Comparison of ENCODE assay signal across 8 cellular contexts in the genomic region with DNA sequence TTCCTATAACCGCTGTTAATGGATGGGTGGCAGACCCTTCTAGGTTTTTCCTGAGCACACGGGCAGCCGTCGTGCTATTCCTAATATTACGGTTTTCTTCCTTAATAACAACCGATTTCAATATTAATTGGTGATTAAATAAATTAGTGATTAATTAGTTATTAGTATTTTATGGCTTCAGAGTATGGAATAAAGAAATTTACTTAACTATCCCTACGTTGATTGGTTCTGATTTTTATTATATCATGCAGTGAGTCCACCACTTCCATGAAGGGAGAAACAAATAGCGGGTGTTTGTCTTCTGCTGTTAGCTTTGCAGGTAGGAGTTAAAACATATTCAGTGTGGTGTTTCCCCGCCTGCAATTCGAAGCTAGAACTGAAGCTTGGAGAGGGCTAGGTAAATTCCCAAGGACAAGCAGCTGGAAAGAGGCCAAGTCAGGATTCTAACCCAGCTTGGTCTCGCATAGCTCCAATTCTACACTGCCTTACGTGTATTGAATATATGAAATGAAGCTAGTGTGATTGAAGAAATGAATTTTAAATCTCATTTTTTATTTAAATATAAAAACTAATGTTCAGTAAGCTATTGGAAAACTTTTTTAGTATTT. TPM values are rescaled to one million over a fixed set of nuclear protein-coding genes. Genes with fewer than 3 reads are reported as not detected.
DNase-seq lines count a peak whose midpoint lies in the region; ATAC-seq, FAIRE-seq and TF ChIP-seq lines count a peak whose summit lies in the region.

No MANE protein-coding gene starts in this region.

- DNase-seq in A172 (ENCODE audit: low spot score) = peak; percentile 40
- DNase-seq in HEK293T (ENCODE audit: extremely low spot score) = peak; percentile 6
- no peak for DNase-seq in WTC11 (ENCODE audit: low spot score)
- peak; percentile 76 for DNase-seq in fibroblast of pulmonary artery (ENCODE audit: low read depth)
- DNase-seq in neural progenitor cell (ENCODE audit: low spot score) = peak; percentile 19
- no peak for DNase-seq in frontal cortex (ENCODE audit: low spot score in 2 of 2)

- H3K4me3 Mint-ChIP-seq in WTC11 (peak overlapping the region; percentile 99), neural progenitor cell (peak overlapping the region; percentile 99)

- peak overlapping the region; percentile 99 for H3K27ac ChIP-seq in neural progenitor cell

- peaks cover 17% of the 10 kb centered on the region for H3F3A ChIP-seq in neural progenitor cell (ENCODE audit: low read depth)

- H3K4me1 Mint-ChIP-seq in WTC11 (peaks cover 31% of the 10 kb centered on the region), neural progenitor cell (peaks cover 33% of the 10 kb centered on the region)

- peak overlapping the region; percentile 99 for H3K4me2 ChIP-seq in neural progenitor cell

- no peak for FAIRE-seq in frontal cortex (lab: Jason Lieb, UNC)

- no peaks in the 10 kb centered on the region for H3K9me3 ChIP-seq in neural progenitor cell (ENCODE audit: low read depth)

- H3K9me3 Mint-ChIP-seq in WTC11 (no peaks in the 10 kb centered on the region), neural progenitor cell (no peaks in the 10 kb centered on the region)

- peak; percentile 36 for ATAC-seq in WTC11
- no peak for ATAC-seq in GM19463 (IDR thresholded peaks at IDR 0.05; ENCODE audit: unreplicated experiment)
- ATAC-seq in HG03439 (IDR thresholded peaks at IDR 0.05; ENCODE audit: unreplicated experiment) = no peak

- H3K9ac ChIP-seq in neural progenitor cell = no peak overlapping the region

- H3K4me1 ChIP-seq in neural progenitor cell = peaks cover 43% of the 10 kb centered on the region

- H3K27me3 Mint-ChIP-seq in WTC11 (ENCODE audit: low read depth) (no peaks in the 10 kb centered on the region), neural progenitor cell (ENCODE audit: insufficient read depth, low read depth) (peaks cover 6% of the 10 kb centered on the region)

- POLR2A ChIA-PET in HEK293T (lab: Yijun Ruan, JAX) = interaction anchor here (1.0 to 1.1 kb wide), 2 partner anchors 9 to 18 kb away, joined by 3 read pairs; no protein-coding TSS in a partner anchor
- POLR2A ChIA-PET in WTC11 (lab: Charles Lee) = interaction anchor here (0.5 kb wide), 2 partner anchors 9 to 340 kb away, joined by 3 to 5 read pairs; no protein-coding TSS in a partner anchor

- CTCF ChIA-PET in HEK293T (lab: Yijun Ruan, JAX) = no interaction called here
- CTCF ChIA-PET in WTC11 (lab: Charles Lee) = interaction anchor here (1.0 to 1.4 kb wide), 2 partner anchors 9 to 614 kb away, joined by 3 to 4 read pairs; partner anchors contain the start of gene DKK1

- peaks cover 7% of the 10 kb centered on the region for H3K36me3 Mint-ChIP-seq in WTC11
- H3K36me3 Mint-ChIP-seq in neural progenitor cell = peaks cover 22% of the 10 kb centered on the region

- TF ChIP-seq CTCF in WTC11 (IDR thresholded peaks at IDR 0.05) (no peak), fibroblast of pulmonary artery (IDR thresholded peaks at IDR 0.05; ENCODE audit: low read length, missing control alignments) (no peak), neural progenitor cell (IDR thresholded peaks at IDR 0.05) (no peak)

- peaks cover 41% of the 10 kb centered on the region for H3K79me2 ChIP-seq in neural progenitor cell (ENCODE audit: low read depth)

- peaks cover 11% of the 10 kb centered on the region for H3K36me3 ChIP-seq in neural progenitor cell

- H3K27ac Mint-ChIP-seq in WTC11 (peak overlapping the region; percentile 100), neural progenitor cell (peak overlapping the region; percentile 100)

- H3K4me3 ChIP-seq in fibroblast of pulmonary artery (replicated peaks; ENCODE audit: low read depth, low read length) (peak overlapping the region; percentile 95), neural progenitor cell (peak overlapping the region; percentile 99)

- no peaks in the 10 kb centered on the region for H3K27me3 ChIP-seq in neural progenitor cell

- H2AFZ ChIP-seq in neural progenitor cell (replicated peaks) = peak overlapping the region; percentile 100

- H4K20me1 ChIP-seq in neural progenitor cell (ENCODE audit: low read depth) = peaks cover 12% of the 10 kb centered on the region

TF ChIP-seq in HEK293T, 16 proteins besides CTCF, POLR2A, EP300 and RAD21:
- TF ChIP-seq FOXK2 (IDR thresholded peaks at IDR 0.05) (no peak), BHLHE40 (IDR thresholded peaks at IDR 0.05; ENCODE audit: borderline replicate concordance) (no peak), ZNF384 (IDR thresholded peaks at IDR 0.05) (no peak), ELF4 (IDR thresholded peaks at IDR 0.05) (no peak), L3MBTL2 (conservative IDR thresholded peaks at IDR 0.05) (no peak)

TF ChIP-seq in WTC11, 78 proteins besides CTCF, POLR2A, EP300 and RAD21:
- no peak for TF ChIP-seq ERG (CRISPR knock-in tag; IDR thresholded peaks at IDR 0.05)
- no peak for TF ChIP-seq PRDM15 (CRISPR knock-in tag; IDR thresholded peaks at IDR 0.05)
- no peak for TF ChIP-seq GTF2I (CRISPR knock-in tag; conservative IDR thresholded peaks at IDR 0.05)
- TF ChIP-seq, protein P1, sequence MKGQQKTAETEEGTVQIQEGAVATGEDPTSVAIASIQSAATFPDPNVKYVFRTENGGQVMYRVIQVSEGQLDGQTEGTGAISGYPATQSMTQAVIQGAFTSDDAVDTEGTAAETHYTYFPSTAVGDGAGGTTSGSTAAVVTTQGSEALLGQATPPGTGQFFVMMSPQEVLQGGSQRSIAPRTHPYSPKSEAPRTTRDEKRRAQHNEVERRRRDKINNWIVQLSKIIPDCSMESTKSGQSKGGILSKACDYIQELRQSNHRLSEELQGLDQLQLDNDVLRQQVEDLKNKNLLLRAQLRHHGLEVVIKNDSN (CRISPR knock-in tag; IDR thresholded peaks at IDR 0.05) = no peak
- TF ChIP-seq ETV6 (CRISPR knock-in tag; IDR thresholded peaks at IDR 0.05) = no peak
- no peak for TF ChIP-seq ELF4 (CRISPR knock-in tag; IDR thresholded peaks at IDR 0.05; ENCODE audit: low read depth)

RNA-seq across cellular contexts. Expression of gene CSTF2T, which starts 0.9 kb away (rescaled TPM):
- 13.5 and 14.8 TPM in 2 replicates for total RNA-seq in A172 (2014; rRNA removed; shearing (Covaris generic))
- total RNA-seq in WTC11 (2021) (26.0 to 27.5 TPM (median 26.6 TPM) in 3 replicates), neural progenitor cell (ENCODE audit: low replicate concordance) (53.7 and 56.5 TPM in 2 replicates), frontal cortex (47.7 TPM)

Comparison
In these comparisons a context has a peak if more than half of its experiments do, and no peak if none do; other contexts are left out.
1. DNase-seq: peak in A172 (single experiment), HEK293T (single experiment), fibroblast of pulmonary artery (single experiment) and neural progenitor cell (single experiment); none in WTC11 (single experiment) and frontal cortex (0 of 2).